ENCODE assay signal across 10 cellular contexts in genomic region chr17:42438600-42439567, GRCh38. TPM values are rescaled to one million over a fixed set of nuclear protein-coding genes. Genes with fewer than 3 reads are reported as not detected.
DNase-seq lines count a peak whose midpoint lies in the region; ATAC-seq and TF ChIP-seq lines count a peak whose summit lies in the region.
"Had no signal": no experiment of that assay in that cellular context is flagged by ENCODE, and none has a peak within 500 bp of the region (broad histone marks: within the 10 kb centered on the region; RNA-seq: fewer than 3 reads in every experiment).

No MANE protein-coding gene starts in this region.

- DNase-seq in activated T-cell treated with anti-CD3 and anti-CD28 coated beads for 48 hours (ENCODE audit: low read depth): peak; percentile 21
- DNase-seq in activated T-cell treated with anti-CD3 and anti-CD28 coated beads for 4 hours: no peak
- DNase-seq in esophagus squamous epithelium (lab: John Stamatoyannopoulos, UW): no peak
- DNase-seq in stimulated activated naive B cell treated with anti-CD40 and anti-IgM and Interleukin-4, amounts not matched to agents 10 μg/mL and 1 μg/mL and 100 μg/mL, for 72 hours: peak; percentile 25
- no peak for DNase-seq in middle frontal gyrus (ENCODE audit: extremely low spot score, low spot score)
- DNase-seq in KG1 (lab: John Stamatoyannopoulos, UW): no peak
- no peak for DNase-seq in esophagus muscularis mucosa (ENCODE audit: extremely low spot score)
- DNase-seq: NCI-H187 treated with DMSO at 0.1 percent for 48 hours had no signal

- H3K36me3 Mint-ChIP-seq in stimulated activated naive B cell treated with anti-CD40 and anti-IgM and Interleukin-4, amounts not matched to agents 10 μg/mL and 1 μg/mL and 100 μg/mL, for 72 hours: no peaks in the 10 kb centered on the region

- peaks cover 0 to 15% (median 0%) of the 10 kb centered on the region in 3 donors for H3K4me1 ChIP-seq in esophagus squamous epithelium
- peaks cover 8 to 17% (median 8%) of the 10 kb centered on the region in 4 donors for H3K4me1 ChIP-seq in esophagus muscularis mucosa

- H3K27me3 ChIP-seq in esophagus squamous epithelium: no peaks in the 10 kb centered on the region
- H3K27me3 ChIP-seq in esophagus muscularis mucosa: no peaks in the 10 kb centered on the region

- H3K9me3 ChIP-seq in esophagus squamous epithelium (no peaks in the 10 kb centered on the region), esophagus muscularis mucosa (no peaks in the 10 kb centered on the region)

- 80 to 84% methylated on average over 7 to 8 of the region's 9 CpGs for WGBS in esophagus squamous epithelium, 2 donors
- WGBS in esophagus muscularis mucosa: 89% methylated on average over 9 of the region's 9 CpGs

- TF ChIP-seq EP300 in esophagus muscularis mucosa (IDR thresholded peaks at IDR 0.05): no peak

- H3K36me3 ChIP-seq in esophagus squamous epithelium (no peaks in the 10 kb centered on the region), esophagus muscularis mucosa (no peaks in the 10 kb centered on the region)

- H3K27ac ChIP-seq in VCaP (no peak overlapping the region), esophagus squamous epithelium (no peak overlapping the region), esophagus muscularis mucosa (replicated peaks in 1 of 4) (no peak overlapping the region)
- H3K27ac ChIP-seq: skin epidermis had no signal

- ATAC-seq in stimulated activated naive B cell treated with anti-CD40 and anti-IgM and Interleukin-4, amounts not matched to agents 10 μg/mL and 1 μg/mL and 100 μg/mL, for 72 hours (replicated peaks): peak; percentile 78 to 81

- H3K4me1 Mint-ChIP-seq in stimulated activated naive B cell treated with anti-CD40 and anti-IgM and Interleukin-4, amounts not matched to agents 10 μg/mL and 1 μg/mL and 100 μg/mL, for 72 hours: peaks cover 9 to 15% of the 10 kb centered on the region in 2 donors

- peak; percentile 37; the same call in 1 of the 2 replicates for TF ChIP-seq CTCF in VCaP (conservative IDR thresholded peaks at IDR 0.05)
- TF ChIP-seq CTCF in esophagus squamous epithelium (IDR thresholded peaks at IDR 0.05): peak in 4 of 6 experiments; percentile 28 to 49 (median 41)
- TF ChIP-seq CTCF in esophagus muscularis mucosa (IDR thresholded peaks at IDR 0.05): peak in 1 of 3 experiments; percentile 40

- H3K4me3 ChIP-seq in esophagus squamous epithelium: no peak overlapping the region
- H3K4me3 ChIP-seq in esophagus muscularis mucosa: no peak overlapping the region
- H3K4me3 ChIP-seq: skin epidermis had no signal

- no peak for TF ChIP-seq POLR2A in esophagus squamous epithelium (IDR thresholded peaks at IDR 0.05)
- no peak for TF ChIP-seq POLR2A in esophagus muscularis mucosa (IDR thresholded peaks at IDR 0.05; ENCODE audit: low read depth)

- intact Hi-C loops in esophagus squamous epithelium (cut with DNase I) (no loop called here), esophagus muscularis mucosa (cut with DNase I) (no loop called here)

- no peak overlapping the region for H3K27ac Mint-ChIP-seq in stimulated activated naive B cell treated with anti-CD40 and anti-IgM and Interleukin-4, amounts not matched to agents 10 μg/mL and 1 μg/mL and 100 μg/mL, for 72 hours

- H3K27me3 Mint-ChIP-seq in stimulated activated naive B cell treated with anti-CD40 and anti-IgM and Interleukin-4, amounts not matched to agents 10 μg/mL and 1 μg/mL and 100 μg/mL, for 72 hours: no peaks in the 10 kb centered on the region

- H3K9me3 Mint-ChIP-seq in stimulated activated naive B cell treated with anti-CD40 and anti-IgM and Interleukin-4, amounts not matched to agents 10 μg/mL and 1 μg/mL and 100 μg/mL, for 72 hours: no peaks in the 10 kb centered on the region

- no peak overlapping the region for H3K4me3 Mint-ChIP-seq in stimulated activated naive B cell treated with anti-CD40 and anti-IgM and Interleukin-4, amounts not matched to agents 10 μg/mL and 1 μg/mL and 100 μg/mL, for 72 hours

RNA-seq across cellular contexts. Expression of gene CAVIN1, which starts 15.8 kb away (rescaled TPM):
- total RNA-seq in esophagus squamous epithelium (100 to 1,000 TPM in 2 of 4 donors, 10 to 100 TPM in 2; 67.8 to 210 (median 113) TPM), esophagus muscularis mucosa (1,000 to 10,000 TPM in 2 of 4 donors, 100 to 1,000 TPM in 2; 619 to 1,181 (median 1,019) TPM)

RNA-seq across cellular contexts. Expression of gene ATP6V0A1, which starts 19.8 kb away (rescaled TPM):
- total RNA-seq in esophagus squamous epithelium (10 to 100 TPM; 35.9 to 62.7 (median 47.5) TPM), esophagus muscularis mucosa (10 to 100 TPM; 51.9 to 74.9 (median 63.9) TPM)

RNA-seq across cellular contexts. Expression of gene STAT3, which starts 50.6 kb away (rescaled TPM):
- total RNA-seq in esophagus squamous epithelium: 100 to 1,000 TPM; 137 to 229 (median 176) TPM
- total RNA-seq in esophagus muscularis mucosa: 100 to 1,000 TPM; 137 to 260 (median 211) TPM

Comparison
In these comparisons a context has a peak if more than half of its experiments do, and no peak if none do; other contexts are left out.
1. DNase-seq: peak in activated T-cell treated with anti-CD3 and anti-CD28 coated beads for 48 hours (single experiment) and stimulated activated naive B cell treated with anti-CD40 and anti-IgM and Interleukin-4, amounts not matched to agents 10 μg/mL and 1 μg/mL and 100 μg/mL, for 72 hours (single experiment); none in activated T-cell treated with anti-CD3 and anti-CD28 coated beads for 4 hours (single experiment), esophagus squamous epithelium (single experiment), middle frontal gyrus (single experiment), KG1 (single experiment) and esophagus muscularis mucosa (single experiment).